20 cellular contexts compared by ENCODE assay signal in the genomic region with DNA sequence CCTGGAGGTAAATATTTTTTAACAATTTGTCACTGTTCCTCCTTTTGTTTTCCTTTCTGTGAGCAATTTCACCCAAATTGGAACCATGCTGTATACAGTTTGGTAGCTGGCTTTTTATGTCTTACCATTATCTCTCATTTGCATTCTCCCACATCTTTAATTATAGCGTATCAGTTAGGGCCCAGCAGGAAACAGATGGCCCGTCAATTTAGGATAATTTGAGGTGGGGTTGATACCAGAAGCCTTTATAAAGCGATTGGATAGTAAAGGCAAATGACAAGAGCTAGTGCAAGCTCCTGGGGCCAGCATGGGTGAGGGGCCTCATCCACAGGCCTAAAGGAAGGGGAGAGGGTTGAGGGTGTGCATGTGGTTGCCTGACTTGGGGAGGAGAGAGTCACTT. TPM values are rescaled to one million over a fixed set of nuclear protein-coding genes. Genes with fewer than 3 reads are reported as not detected.
A peak's percentile ranks its signal among the peaks of the same experiment; 100 is the strongest.
DNase-seq lines count a peak whose midpoint lies in the region; ATAC-seq, FAIRE-seq and TF ChIP-seq lines count a peak whose summit lies in the region.
"Had no signal": no experiment of that assay in that cellular context is flagged by ENCODE, and none has a peak within 500 bp of the region (broad histone marks: within the 10 kb centered on the region; RNA-seq: fewer than 3 reads in every experiment).

No MANE protein-coding gene starts in this region.

- H2BK15ac ChIP-seq in neuronal stem cell (ENCODE audit: low read length): no peak overlapping the region

- H3K9me3 Mint-ChIP-seq in mesothelial cell of epicardium: peaks cover 8% of the 10 kb centered on the region
- H3K9me3 Mint-ChIP-seq: IgD-negative memory B cell had no signal

- ATAC-seq in T-helper 17 cell: no peak
- ATAC-seq: GM12878, HCT116 had no signal

- H3K9me3 ChIP-seq in KOPT-K1 (ENCODE audit: insufficient read depth, low read length, poor library complexity, severe bottlenecking): no peaks in the 10 kb centered on the region
- no peaks in the 10 kb centered on the region for H3K9me3 ChIP-seq in T-helper 17 cell (ENCODE audit: control insufficient read depth, low read length, poor library complexity, severe bottlenecking)
- H3K9me3 ChIP-seq in neuronal stem cell (replicated peaks in 1 of 2; ENCODE audit: control insufficient read depth in 2 of 2, insufficient read depth in 1 of 2, low read depth in 1 of 2, low read length in 2 of 2): peaks cover 0 to 7% of the 10 kb centered on the region in 2 donors
- H3K9me3 ChIP-seq: MG63 had no signal

- no peak overlapping the region for H3K4me2 ChIP-seq in neuronal stem cell (ENCODE audit: insufficient read depth, low read length, poor library complexity, severe bottlenecking)

- no peak overlapping the region for H3K23ac ChIP-seq in neuronal stem cell (ENCODE audit: low read depth, low read length, poor library complexity)

- H2BK120ac ChIP-seq in neuronal stem cell (ENCODE audit: low read depth, low read length): no peak overlapping the region

- no peak overlapping the region for H2AK5ac ChIP-seq in neuronal stem cell (ENCODE audit: low read depth, low read length)

- no peak overlapping the region for H2BK12ac ChIP-seq in neuronal stem cell (ENCODE audit: low read length)

- no peak for FAIRE-seq in HTR-8/SVneo (lab: Jason Lieb, UNC)

- H4K8ac ChIP-seq in neuronal stem cell (ENCODE audit: low read depth, low read length): no peak overlapping the region

- DNase-seq in DMS 273 treated with DMSO at 0.1 percent for 48 hours (lab: John Stamatoyannopoulos, UW): peak; percentile 60
- DNase-seq in T-helper 17 cell: no peak
- no peak for DNase-seq in mesothelial cell of epicardium (ENCODE audit: low spot score in 2 of 2, unreplicated experiment in 2 of 2)
- no peak for DNase-seq in SHP77 (lab: John Stamatoyannopoulos, UW)
- DNase-seq in HTR-8/SVneo (ENCODE audit: insufficient read length, low spot score): no peak
- no peak for DNase-seq in neuronal stem cell (ENCODE audit: low spot score)
- DNase-seq: C1 segment of cervical spinal cord; DMS53; MG63; NCI-H1105; NCI-H187; NCI-H510A; NK-92 treated with Interleukin-12 subunit alpha and Interleukin-12 subunit beta, amount 100 ng/mL, for 24 hours had no signal

- H3K9ac ChIP-seq in neuronal stem cell (ENCODE audit: low read depth, low read length, poor library complexity): no peak overlapping the region

- no peak for TF ChIP-seq CTCF in mesothelial cell of epicardium (IDR thresholded peaks at IDR 0.05; ENCODE audit: unreplicated experiment)

- H3K36me3 ChIP-seq in KOPT-K1 (ENCODE audit: insufficient read depth, low read length) (no peaks in the 10 kb centered on the region), neuronal stem cell (replicated peaks in 1 of 2; ENCODE audit: control insufficient read depth in 2 of 2, insufficient read depth in 2 of 2, low read length in 2 of 2) (no peaks in the 10 kb centered on the region)
- H3K36me3 ChIP-seq: MG63 had no signal

- H3K14ac ChIP-seq in neuronal stem cell (ENCODE audit: low read length): no peak overlapping the region

- H3K79me1 ChIP-seq in neuronal stem cell (ENCODE audit: low read depth, low read length): no peaks in the 10 kb centered on the region

- H3K27ac ChIP-seq in KOPT-K1 (ENCODE audit: low read depth, low read length, poor library complexity, severe bottlenecking) (peak overlapping the region; percentile 5), neuronal stem cell (replicated peaks; ENCODE audit: low read length) (no peak overlapping the region)
- H3K27ac ChIP-seq: SK-N-MC had no signal

- no peak overlapping the region for H3K4me3 ChIP-seq in neuronal stem cell (ENCODE audit: low read length in 2 of 2)
- H3K4me3 ChIP-seq: GM12878, MG63, SK-N-MC had no signal

- peak overlapping the region; percentile 67 for H3K27ac Mint-ChIP-seq in T-helper 17 cell
- peak overlapping the region; percentile 28 for H3K27ac Mint-ChIP-seq in mesothelial cell of epicardium

- H3K27me3 Mint-ChIP-seq in T-helper 17 cell: peaks cover 14% of the 10 kb centered on the region
- H3K27me3 Mint-ChIP-seq in mesothelial cell of epicardium (ENCODE audit: low read depth): peaks cover 33% of the 10 kb centered on the region

- H4K91ac ChIP-seq in neuronal stem cell (ENCODE audit: low read depth, low read length, poor library complexity): no peak overlapping the region

- H3K4me3 Mint-ChIP-seq in T-helper 17 cell (no peak overlapping the region), mesothelial cell of epicardium (no peak overlapping the region)
- H3K4me3 Mint-ChIP-seq: IgD-negative memory B cell had no signal

- H3K36me3 Mint-ChIP-seq in T-helper 17 cell (ENCODE audit: low read depth) (no peaks in the 10 kb centered on the region), mesothelial cell of epicardium (peaks cover 2% of the 10 kb centered on the region)
- H3K36me3 Mint-ChIP-seq: IgD-negative memory B cell had no signal

- no peak overlapping the region for H3K18ac ChIP-seq in neuronal stem cell (ENCODE audit: low read length)

- H3K4me1 Mint-ChIP-seq in T-helper 17 cell (peaks cover 10% of the 10 kb centered on the region), mesothelial cell of epicardium (peaks cover 32% of the 10 kb centered on the region)

- no peaks in the 10 kb centered on the region for H3K4me1 ChIP-seq in neuronal stem cell (ENCODE audit: control insufficient read depth in 2 of 2, insufficient read depth in 1 of 2, low read depth in 1 of 2, low read length in 2 of 2)

- H2BK5ac ChIP-seq in neuronal stem cell (ENCODE audit: low read length): no peak overlapping the region

- no peak overlapping the region for H2AFZ ChIP-seq in neuronal stem cell (ENCODE audit: low read length)

- H3K4ac ChIP-seq in neuronal stem cell (ENCODE audit: low read length): no peak overlapping the region

- H3K27me3 ChIP-seq in neuronal stem cell (ENCODE audit: control insufficient read depth in 3 of 3, insufficient read depth in 3 of 3, low read depth in 1 of 3, low read length in 3 of 3): peaks cover 14 to 70% (median 32%) of the 10 kb centered on the region in 3 experiments

- WGBS in neuronal stem cell (ENCODE audit: extremely low coverage in 2 of 2, insufficient read length in 2 of 2, insufficient replicate concordance in 1 of 2), 2 donors: no CpG with 5 or more reads among the region's 3 CpGs

RNA-seq across cellular contexts. Expression of a gene that starts 3.8 kb away (rescaled TPM):
- total RNA-seq in T-helper 17 cell: not detected
- total RNA-seq in mesothelial cell of epicardium: 0.14 to 0.74 TPM (median 0.40 TPM) in 3 replicates
- 0.03 TPM for polyA plus RNA-seq in neuronal stem cell (2013, experiment 1 of 2)
- polyA plus RNA-seq in neuronal stem cell (2013, experiment 2 of 2): 0.03 TPM
- total RNA-seq: GM12878; T-helper 2 cell treated with Interferon-gamma antibody and Interleukin-4, amounts not matched to agents 100 ng/mL and 5 ng/mL, for 36 hours had no signal
- polyA plus RNA-seq: AG04450, GM12878, IgD-negative memory B cell had no signal

RNA-seq across cellular contexts. Expression of a gene that starts 7.7 kb away (rescaled TPM):
- total RNA-seq in T-helper 17 cell (not detected), mesothelial cell of epicardium (not detected in 3 replicates)
- not detected for polyA plus RNA-seq in neuronal stem cell (2013, experiment 1 of 2)
- polyA plus RNA-seq in neuronal stem cell (2013, experiment 2 of 2): 0.06 TPM
- total RNA-seq: GM12878; T-helper 2 cell treated with Interferon-gamma antibody and Interleukin-4, amounts not matched to agents 100 ng/mL and 5 ng/mL, for 36 hours had no signal
- polyA plus RNA-seq: AG04450, GM12878, IgD-negative memory B cell had no signal

RNA-seq across cellular contexts. Expression of a gene that starts 15.7 kb away (rescaled TPM):
- total RNA-seq in T-helper 17 cell (not detected), mesothelial cell of epicardium (not detected in 3 replicates)
- polyA plus RNA-seq in neuronal stem cell (2013, experiment 1 of 2): not detected
- polyA plus RNA-seq in neuronal stem cell (2013, experiment 2 of 2): not detected
- total RNA-seq: GM12878; T-helper 2 cell treated with Interferon-gamma antibody and Interleukin-4, amounts not matched to agents 100 ng/mL and 5 ng/mL, for 36 hours had no signal
- polyA plus RNA-seq: AG04450, IgD-negative memory B cell had no signal

RNA-seq across cellular contexts. Expression of a gene that starts 43.7 kb away (rescaled TPM):
- total RNA-seq in T-helper 17 cell (not detected), mesothelial cell of epicardium (not detected in 3 replicates)
- polyA plus RNA-seq in neuronal stem cell (2013, experiment 1 of 2): not detected
- not detected for polyA plus RNA-seq in neuronal stem cell (2013, experiment 2 of 2)
- total RNA-seq: GM12878 had no signal
- polyA plus RNA-seq: AG04450, GM12878, IgD-negative memory B cell had no signal

RNA-seq across cellular contexts. Expression of a gene that starts 48.4 kb away (rescaled TPM):
- total RNA-seq in T-helper 17 cell: not detected
- total RNA-seq in mesothelial cell of epicardium: not detected in 3 replicates
- polyA plus RNA-seq in neuronal stem cell (2013, experiment 1 of 2): not detected
- not detected for polyA plus RNA-seq in neuronal stem cell (2013, experiment 2 of 2)
- total RNA-seq: T-helper 2 cell treated with Interferon-gamma antibody and Interleukin-4, amounts not matched to agents 100 ng/mL and 5 ng/mL, for 36 hours had no signal
- polyA plus RNA-seq: AG04450, GM12878, IgD-negative memory B cell had no signal
